27 cellular contexts compared by ENCODE assay signal in the genomic region with DNA sequence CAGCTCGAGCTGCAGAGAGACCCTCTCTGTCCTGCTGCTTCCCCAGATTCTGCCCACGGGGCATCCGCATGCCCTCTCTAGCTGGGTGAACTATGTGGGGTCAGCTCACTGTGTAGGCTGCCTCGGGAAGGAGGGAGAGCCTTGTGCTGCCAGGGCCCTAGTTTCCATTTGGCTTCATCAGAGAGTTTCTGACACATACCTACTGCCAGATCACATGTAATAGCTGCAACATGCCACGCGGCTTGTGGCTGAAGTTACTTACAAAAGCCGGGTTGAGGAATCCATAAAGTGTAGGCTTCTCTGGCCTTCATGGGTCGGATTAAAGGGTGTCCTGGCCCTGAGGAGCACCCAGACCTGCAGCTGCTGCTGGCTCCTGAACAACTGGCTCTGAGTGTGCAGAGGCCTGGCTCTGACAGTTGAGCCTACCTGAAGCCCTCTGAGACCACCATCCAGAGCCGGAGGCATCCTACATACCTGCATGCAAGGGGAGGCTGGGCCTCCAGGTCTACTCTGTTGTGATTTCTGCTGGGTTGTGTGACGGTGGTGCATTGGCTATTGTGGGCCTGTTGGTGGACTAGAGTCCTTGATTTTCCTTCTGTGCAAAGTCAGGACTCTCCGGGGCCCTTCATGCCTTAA.
DNase-seq lines count a peak whose midpoint lies in the region; ATAC-seq lines count a peak whose summit lies in the region.
"Had no signal": no experiment of that assay in that cellular context is flagged by ENCODE, and none has a peak within 500 bp of the region (broad histone marks: within the 10 kb centered on the region; RNA-seq: fewer than 3 reads in every experiment).

No MANE protein-coding gene starts in this region.

- H2AK5ac ChIP-seq in mesenchymal stem cell (ENCODE audit: low read length, severe bottlenecking): no peak overlapping the region

- no peak overlapping the region for H2AFZ ChIP-seq in mesenchymal stem cell (ENCODE audit: low read depth, low read length)

- DNase-seq in amniotic epithelial cell (ENCODE audit: low read depth) (peak; percentile 52), mesenchymal stem cell (no peak), substantia nigra (lab: John Stamatoyannopoulos, UW) (peak in 4 of 49 donors; percentile 22 to 42 (median 28)), middle frontal gyrus (ENCODE audit: extremely low spot score, low spot score) (no peak)
- no peak for DNase-seq in activated CD4-positive, alpha-beta T cell treated with anti-CD3 and anti-CD28 coated beads for 48 hours
- DNase-seq: activated CD4-positive, alpha-beta T cell treated with anti-CD3 and anti-CD28 coated beads for 36 hours; activated CD8-positive, alpha-beta T cell treated with anti-CD3 and anti-CD28 coated beads, Interleukin-2, amount 10 ng/mL, durations not matched to agents 7 days and 5 days; activated naive CD8-positive, alpha-beta T cell treated with anti-CD3 and anti-CD28 coated beads for 36 hours; CD4-positive, alpha-beta T cell; cortex of kidney; effector memory CD4-positive, alpha-beta T cell; GOT3; HFFc6; NCI-H446; NCI-H774; ovary; retina; SHP77 treated with DMSO at 0.1 percent for 48 hours; stimulated activated CD8-positive, alpha-beta memory T cell treated with anti-CD3 and anti-CD28 coated beads, Interleukin-4, amount 100 ng/mL, for 48 hours had no signal

- H3K9me3 ChIP-seq in BLaER1 treated with 17β-estradiol and CSF1 and Interleukin-3, amounts not matched to agents 10 nM and 100 nM (replicated peaks in 1 of 11): no peaks in the 10 kb centered on the region
- no peaks in the 10 kb centered on the region for H3K9me3 ChIP-seq in mesenchymal stem cell (ENCODE audit: control insufficient read depth, low read length)
- H3K9me3 ChIP-seq: ascending aorta, ovary, tibial nerve had no signal

- no peaks in the 10 kb centered on the region for H3K36me3 ChIP-seq in BLaER1 treated with 17β-estradiol and CSF1 and Interleukin-3, amounts not matched to agents 10 nM and 100 nM
- peaks cover 0 to 2% of the 10 kb centered on the region in 2 experiments for H3K36me3 ChIP-seq in mesenchymal stem cell (ENCODE audit: control insufficient read depth in 1 of 2, insufficient read depth in 2 of 2, low read depth in 1 of 2, low read length in 2 of 2)
- H3K36me3 ChIP-seq: ascending aorta, cardiac muscle cell, ovary, tibial nerve had no signal

- H2BK15ac ChIP-seq in mesenchymal stem cell (ENCODE audit: low read depth, poor library complexity, severe bottlenecking): peak overlapping the region; percentile 12

- ATAC-seq in HG02678 (IDR thresholded peaks at IDR 0.05; ENCODE audit: unreplicated experiment): no peak
- ATAC-seq: activated CD4-positive, alpha-beta T cell treated with anti-CD3 and anti-CD28 coated beads for 36 hours; activated CD8-positive, alpha-beta T cell treated with anti-CD3 and anti-CD28 coated beads, Interleukin-2, amount 10 ng/mL, durations not matched to agents 7 days and 5 days; Panc1 had no signal

- peak overlapping the region; percentile 12 to 91 (median 87); a peak in 14 of 22 replicates for H3K27ac ChIP-seq in BLaER1 treated with 17β-estradiol and CSF1 and Interleukin-3, amounts not matched to agents 10 nM and 100 nM
- H3K27ac ChIP-seq in mesenchymal stem cell (ENCODE audit: low read length, poor library complexity, severe bottlenecking) (no peak overlapping the region), substantia nigra (ENCODE audit: low read depth, low read length, poor library complexity, severe bottlenecking) (peak overlapping the region; percentile 38)
- H3K27ac ChIP-seq: ascending aorta, cardiac muscle cell, epithelial cell of prostate, ovary, tibial nerve had no signal

- no peaks in the 10 kb centered on the region for H3K27me3 ChIP-seq in BLaER1 treated with 17β-estradiol and CSF1 and Interleukin-3, amounts not matched to agents 10 nM and 100 nM
- peaks cover 0 to 8% of the 10 kb centered on the region in 2 experiments for H3K27me3 ChIP-seq in mesenchymal stem cell (ENCODE audit: control insufficient read depth in 1 of 2, insufficient read depth in 1 of 2, low read length in 2 of 2)
- H3K27me3 ChIP-seq: ascending aorta, ovary, tibial nerve had no signal

- peak overlapping the region in 5 of 11 experiments; percentile 11 to 81 (median 43); a peak in 6 of 22 replicates for H3K9ac ChIP-seq in BLaER1 treated with 17β-estradiol and CSF1 and Interleukin-3, amounts not matched to agents 10 nM and 100 nM
- H3K9ac ChIP-seq in mesenchymal stem cell (ENCODE audit: low read length): no peak overlapping the region

- H2BK120ac ChIP-seq in mesenchymal stem cell (ENCODE audit: low read depth, low read length): no peak overlapping the region

- H4K91ac ChIP-seq in mesenchymal stem cell (ENCODE audit: low read length): peak overlapping the region; percentile 34

- H2BK12ac ChIP-seq in mesenchymal stem cell (ENCODE audit: low read length in 2 of 2): peak overlapping the region; percentile 17 to 59

- peaks cover 72 to 98% (median 87%) of the 10 kb centered on the region in 10 experiments for H3K4me1 ChIP-seq in BLaER1 treated with 17β-estradiol and CSF1 and Interleukin-3, amounts not matched to agents 10 nM and 100 nM
- H3K4me1 ChIP-seq in mesenchymal stem cell (ENCODE audit: control insufficient read depth, insufficient read depth, low read depth, low read length): peaks cover 13% of the 10 kb centered on the region

- H3K23ac ChIP-seq in mesenchymal stem cell (ENCODE audit: low read length in 2 of 2): peak overlapping the region in 1 of 2 experiments; percentile 65

- H3K18ac ChIP-seq in mesenchymal stem cell (ENCODE audit: low read depth in 1 of 2, low read length in 2 of 2): peak overlapping the region; percentile 61 to 80

- peak overlapping the region; percentile 88 to 98 (median 94) for H3K4me2 ChIP-seq in BLaER1 treated with 17β-estradiol and CSF1 and Interleukin-3, amounts not matched to agents 10 nM and 100 nM
- no peak overlapping the region for H3K4me2 ChIP-seq in mesenchymal stem cell (ENCODE audit: low read length, poor library complexity, severe bottlenecking)

- H3K14ac ChIP-seq in mesenchymal stem cell (ENCODE audit: low read length in 2 of 2): peak overlapping the region in 1 of 2 experiments; percentile 45

- WGBS in mesenchymal stem cell: 90% methylated on average over 11 of the region's 11 CpGs

- peak overlapping the region; percentile 75 for H4K8ac ChIP-seq in mesenchymal stem cell (ENCODE audit: low read length)

- H2BK5ac ChIP-seq in mesenchymal stem cell (ENCODE audit: low read depth, low read length, poor library complexity, severe bottlenecking): no peak overlapping the region

- H4K20me1 ChIP-seq in BLaER1 treated with 17β-estradiol and CSF1 and Interleukin-3, amounts not matched to agents 10 nM and 100 nM: peaks cover 0 to 80% (median 37%) of the 10 kb centered on the region in 11 experiments; a peak in 18 of 22 replicates

- H3K4me3 ChIP-seq in BLaER1 treated with 17β-estradiol and CSF1 and Interleukin-3, amounts not matched to agents 10 nM and 100 nM: no peak overlapping the region
- H3K4me3 ChIP-seq in mesenchymal stem cell (ENCODE audit: insufficient read depth in 1 of 2, low read depth in 1 of 2, low read length in 2 of 2): no peak overlapping the region
- H3K4me3 ChIP-seq: ascending aorta, cardiac muscle cell, lung, ovary, tibial nerve had no signal

- H3K4ac ChIP-seq in mesenchymal stem cell (ENCODE audit: low read depth in 1 of 2, low read length in 2 of 2): peak overlapping the region; percentile 17 to 36

- peaks cover 53% of the 10 kb centered on the region for H3K79me1 ChIP-seq in mesenchymal stem cell (replicated peaks; ENCODE audit: low read length, poor library complexity, severe bottlenecking)
